In genomic region chr7:33185786-33186185, GRCh38 we compare ENCODE assay signal across 9 cellular contexts. TPM values are rescaled to one million over a fixed set of nuclear protein-coding genes. Genes with fewer than 3 reads are reported as not detected.
DNase-seq lines count a peak whose midpoint lies in the region; ATAC-seq, FAIRE-seq and TF ChIP-seq lines count a peak whose summit lies in the region.
"Had no signal": no experiment of that assay in that cellular context is flagged by ENCODE, and none has a peak within 500 bp of the region (broad histone marks: within the 10 kb centered on the region; RNA-seq: fewer than 3 reads in every experiment).

No MANE protein-coding gene starts in this region.

- H3K27me3 ChIP-seq in neural progenitor cell = no peaks in the 10 kb centered on the region

- H3K27ac Mint-ChIP-seq in neural progenitor cell = no peak overlapping the region
- H3K27ac Mint-ChIP-seq: activated T-cell treated with anti-CD3 and anti-CD28 coated beads, Interleukin-2, amount 50 U/mL, for 72 hours had no signal

- H3K4me2 ChIP-seq in neural progenitor cell = peak overlapping the region; percentile 38

- H2AFZ ChIP-seq in neural progenitor cell (replicated peaks) = no peak overlapping the region

- peak; percentile 84 for TF ChIP-seq CTCF in neural progenitor cell (IDR thresholded peaks at IDR 0.05)

- H3K79me2 ChIP-seq in neural progenitor cell (ENCODE audit: low read depth) = no peaks in the 10 kb centered on the region

- FAIRE-seq in RCC 7860 (lab: Jason Lieb, UNC) = peak; percentile 89

- no peak overlapping the region for H3K4me3 Mint-ChIP-seq in neural progenitor cell
- H3K4me3 Mint-ChIP-seq: activated T-cell treated with anti-CD3 and anti-CD28 coated beads, Interleukin-2, amount 50 U/mL, for 72 hours had no signal

- no peaks in the 10 kb centered on the region for H3K9me3 ChIP-seq in neural progenitor cell (ENCODE audit: low read depth)

- no peaks in the 10 kb centered on the region for H3K9me3 Mint-ChIP-seq in neural progenitor cell
- H3K9me3 Mint-ChIP-seq: activated T-cell treated with anti-CD3 and anti-CD28 coated beads, Interleukin-2, amount 50 U/mL, for 72 hours had no signal

- no peaks in the 10 kb centered on the region for H3K36me3 ChIP-seq in neural progenitor cell

- ATAC-seq in GM21390 (IDR thresholded peaks at IDR 0.05; ENCODE audit: unreplicated experiment) = peak; percentile 75
- ATAC-seq in esophagus mucosa = peak; percentile 61
- no peak for ATAC-seq in HG03045 (IDR thresholded peaks at IDR 0.05; ENCODE audit: unreplicated experiment)
- ATAC-seq: activated T-cell treated with anti-CD3 and anti-CD28 coated beads, Interleukin-2, amount 50 U/mL, for 72 hours had no signal

- H4K20me1 ChIP-seq in neural progenitor cell (ENCODE audit: low read depth) = no peaks in the 10 kb centered on the region

- no peak overlapping the region for H3K4me3 ChIP-seq in Jurkat, Clone E6-1 (ENCODE audit: low read length)
- no peak overlapping the region for H3K4me3 ChIP-seq in neural progenitor cell

- H3F3A ChIP-seq in neural progenitor cell (ENCODE audit: low read depth) = peaks cover 3% of the 10 kb centered on the region

- H3K36me3 Mint-ChIP-seq in neural progenitor cell = no peaks in the 10 kb centered on the region

- no peaks in the 10 kb centered on the region for H3K27me3 Mint-ChIP-seq in neural progenitor cell (ENCODE audit: insufficient read depth, low read depth)

- H3K27ac ChIP-seq in neural progenitor cell = no peak overlapping the region

- no peak overlapping the region for H3K9ac ChIP-seq in neural progenitor cell

- peaks cover 6% of the 10 kb centered on the region for H3K4me1 Mint-ChIP-seq in neural progenitor cell

- H3K4me1 ChIP-seq in neural progenitor cell = peaks cover 15% of the 10 kb centered on the region

- DNase-seq in Daoy (ENCODE audit: low read depth) (peak; percentile 57), RCC 7860 (ENCODE audit: low spot score) (peak; percentile 48), neural progenitor cell (ENCODE audit: low spot score) (peak; percentile 56)
- peak; percentile 42 for DNase-seq in Jurkat, Clone E6-1 (ENCODE audit: low read depth, low spot score)
- DNase-seq in stimulated activated CD4-positive, alpha-beta T cell treated with anti-CD3 and anti-CD28 coated beads, Interleukin-4, amount 100 ng/mL, for 1 hour = no peak

RNA-seq across cellular contexts. Expression of gene BBS9, which starts 56.4 kb away (rescaled TPM):
- total RNA-seq in Daoy (2014; rRNA removed; shearing (Covaris generic)) = 8.1 and 27.9 TPM in 2 replicates
- 12.2 TPM for polyA plus RNA-seq in Jurkat, Clone E6-1 (2012; ENCODE audit: insufficient read depth, insufficient read length)
- 8.8 TPM for total RNA-seq in esophagus mucosa
- total RNA-seq in neural progenitor cell (ENCODE audit: low replicate concordance) = 40.3 and 52.3 TPM in 2 replicates
